7 cellular contexts compared by ENCODE assay signal in genomic region chr2:88144271-88144670, GRCh38. TPM values are rescaled to one million over a fixed set of nuclear protein-coding genes. Genes with fewer than 3 reads are reported as not detected.
"Had no signal": no experiment of that assay in that cellular context is flagged by ENCODE, and none has a peak within 500 bp of the region (broad histone marks: within the 10 kb centered on the region; RNA-seq: fewer than 3 reads in every experiment).

No MANE protein-coding gene starts in this region.

- DNase-seq: H9, HCEC 1CT had no signal

- ATAC-seq: GM23338 had no signal

- H3K4me3 ChIP-seq: GM23338 had no signal

- FAIRE-seq: H1, H54, HTR-8/SVneo had no signal

RNA-seq across cellular contexts. Expression of gene FABP1, which starts 16.4 kb away (rescaled TPM):
- total RNA-seq: GM23338, H1, H9, HT-29 had no signal
